Comparison of ENCODE assay signal across 14 cellular contexts in the genomic region with DNA sequence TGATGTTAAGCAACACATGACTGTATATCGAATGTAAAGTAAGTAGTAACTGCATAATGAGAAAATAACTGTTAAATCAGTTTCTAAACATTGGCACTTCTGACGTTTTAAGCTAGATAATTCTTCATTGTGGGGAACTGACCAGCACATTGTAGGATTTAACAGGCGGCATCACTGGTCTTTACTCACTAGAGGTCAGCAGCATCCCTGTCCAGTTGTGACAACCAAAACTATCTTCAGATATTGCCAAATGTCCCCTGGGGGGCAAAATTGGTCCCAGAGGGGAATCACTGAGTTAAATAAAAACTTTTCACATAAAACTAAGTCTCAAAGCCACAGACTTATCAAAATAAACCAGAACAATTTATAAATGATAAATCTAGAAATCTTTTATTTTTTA.
DNase-seq lines count a peak whose midpoint lies in the region; ATAC-seq and TF ChIP-seq lines count a peak whose summit lies in the region.
"Had no signal": no experiment of that assay in that cellular context is flagged by ENCODE, and none has a peak within 500 bp of the region (broad histone marks: within the 10 kb centered on the region; RNA-seq: fewer than 3 reads in every experiment).

No MANE protein-coding gene starts in this region.

- DNase-seq in AG09309 (ENCODE audit: low read depth) (no peak), IMR-90 (no peak), amniotic epithelial cell (ENCODE audit: low read depth) (peak; percentile 10), iPS-NIHi7 (ENCODE audit: extremely low spot score) (peak; percentile 12), MV-4-11 (lab: John Stamatoyannopoulos, UW) (no peak), posterior vena cava (ENCODE audit: low spot score) (no peak)
- DNase-seq in stimulated activated naive CD8-positive, alpha-beta T cell treated with anti-CD3 and anti-CD28 coated beads, Interleukin-15, Interleukin-2, amounts not matched to agents 100 U/mL and 50 U/mL, for 24 hours = no peak
- DNase-seq: activated CD8-positive, alpha-beta memory T cell treated with anti-CD3 and anti-CD28 coated beads for 24 hours; activated gamma-delta T cell treated with Interleukin-2 at 50 U/mL for 16 hours; DMS79; HCEC 1CT; NCI-H524 treated with DMSO at 0.1 percent for 48 hours; SHP77 treated with DMSO at 0.1 percent for 48 hours had no signal

- H2BK120ac ChIP-seq in IMR-90 (ENCODE audit: low read depth, low read length) = no peak overlapping the region

- H4K20me1 ChIP-seq in IMR-90 (ENCODE audit: insufficient read depth, low read length) = no peaks in the 10 kb centered on the region

- no peak for TF ChIP-seq RAD21 in IMR-90 (IDR thresholded peaks at IDR 0.05; ENCODE audit: low read length)

- H3K4ac ChIP-seq in IMR-90 (ENCODE audit: low read depth, low read length) = no peak overlapping the region

- H4K8ac ChIP-seq in IMR-90 (ENCODE audit: low read depth in 2 of 2, low read length in 2 of 2) = no peak overlapping the region

- no peaks in the 10 kb centered on the region; a peak in 1 of 4 replicates for H3K79me1 ChIP-seq in IMR-90 (ENCODE audit: low read depth in 1 of 2, low read length in 2 of 2)

- POLR2A ChIA-PET in IMR-90 (lab: Charles Lee; ENCODE audit: unreplicated experiment) = no interaction called here

- no peaks in the 10 kb centered on the region for H3K9me1 ChIP-seq in IMR-90 (ENCODE audit: insufficient read depth, low read length)

- H3K4me1 ChIP-seq in IMR-90 (ENCODE audit: control insufficient read depth, insufficient read depth, low read length) = no peaks in the 10 kb centered on the region

- H2AFZ ChIP-seq in IMR-90 (replicated peaks; ENCODE audit: low read length, poor library complexity) = no peak overlapping the region

- no peak overlapping the region for H3K23ac ChIP-seq in IMR-90 (ENCODE audit: low read depth, low read length)

- no peak overlapping the region for H2BK15ac ChIP-seq in IMR-90 (ENCODE audit: low read depth, low read length)

- no peak overlapping the region for H4K5ac ChIP-seq in IMR-90 (ENCODE audit: low read depth, low read length)

- H3K9me3 ChIP-seq in IMR-90 (ENCODE audit: control insufficient read depth, insufficient read depth, low read length) = no peaks in the 10 kb centered on the region

- CTCF ChIA-PET in IMR-90 (lab: Yijun Ruan, JAX) = interaction anchor here (0.6 to 0.9 kb wide), 2 partner anchors 9 to 15 kb away, joined by 3 read pairs; no protein-coding TSS in a partner anchor

- H3K27ac ChIP-seq in IMR-90 (ENCODE audit: insufficient read depth, low read length) = no peak overlapping the region

- no peak for TF ChIP-seq POLR2A in IMR-90 (IDR thresholded peaks at IDR 0.05; ENCODE audit: low read depth, low read length)

- H3K36me3 ChIP-seq in IMR-90 (ENCODE audit: control insufficient read depth, insufficient read depth, low read length) = peaks cover 7% of the 10 kb centered on the region

- WGBS in IMR-90 (ENCODE audit: extremely low coverage in 2 of 2, insufficient read length in 1 of 2), 2 experiments = no CpG with 5 or more reads among the region's 3 CpGs

- H3K4me2 ChIP-seq in IMR-90 (ENCODE audit: low read depth, low read length) = no peak overlapping the region

- BruUV-seq in IMR-90 (replicated peaks; lab: Mats Ljungman, UMichigan) = no TSS peak

- H2AK5ac ChIP-seq in IMR-90 (ENCODE audit: low read depth, low read length) = no peak overlapping the region

- in situ Hi-C loops in IMR-90 (cut with MboI; ENCODE audit: low sequenced_read_pairs) = no loop called here

- H3K56ac ChIP-seq in IMR-90 (ENCODE audit: extremely low read depth, insufficient read depth, low read length) = no peak overlapping the region

- H3K14ac ChIP-seq in IMR-90 (replicated peaks; ENCODE audit: low read depth, low read length) = no peak overlapping the region

- no peak overlapping the region for H2BK20ac ChIP-seq in IMR-90 (ENCODE audit: low read depth, low read length)

- no peak overlapping the region for H2AK9ac ChIP-seq in IMR-90 (replicated peaks; ENCODE audit: low read depth, low read length, poor library complexity)

- dilution Hi-C loops in IMR-90 (cut with HindIII; ENCODE audit: low sequenced_read_pairs, unreplicated experiment) = no loop called here

- H4K91ac ChIP-seq in IMR-90 (ENCODE audit: insufficient read depth, low read depth, low read length) = no peak overlapping the region

- intact Hi-C loops in IMR-90 (cut with micrococcal nuclease) = no loop called here
- intact Hi-C loops in posterior vena cava (cut with DNase I) = loop anchor here in 1 of 2 donors (10.0 kb wide), 1 partner anchor 137 kb away; no protein-coding TSS in a partner anchor

- no peaks in the 10 kb centered on the region for H3K27me3 ChIP-seq in IMR-90 (ENCODE audit: control insufficient read depth, insufficient read depth, low read length)

- H2BK5ac ChIP-seq in IMR-90 (ENCODE audit: low read depth, low read length, poor library complexity, severe bottlenecking) = no peak overlapping the region

- H3K4me3 ChIP-seq in AG09309 (ENCODE audit: control insufficient read depth, low read depth, low read length) = no peak overlapping the region
- H3K4me3 ChIP-seq in IMR-90 (ENCODE audit: insufficient read depth, low read depth, low read length) = no peak overlapping the region

- no peak overlapping the region for H3K18ac ChIP-seq in IMR-90 (ENCODE audit: low read depth, low read length)

- ATAC-seq in IMR-90 (ENCODE audit: low read depth) (peak; percentile 46; the same call in 1 of the 2 replicates), HG03280 (IDR thresholded peaks at IDR 0.05; ENCODE audit: unreplicated experiment) (no peak)
- ATAC-seq in stimulated activated naive CD8-positive, alpha-beta T cell treated with anti-CD3 and anti-CD28 coated beads, Interleukin-15, Interleukin-2, amounts not matched to agents 100 U/mL and 50 U/mL, for 24 hours = no peak

- H3K9ac ChIP-seq in IMR-90 (ENCODE audit: low read depth, low read length) = no peak overlapping the region

- peak; percentile 35 for TF ChIP-seq CTCF in AG09309 (IDR thresholded peaks at IDR 0.05; ENCODE audit: control insufficient read depth, insufficient read depth, low read depth, low read length, missing control alignments)
- TF ChIP-seq CTCF in IMR-90 (conservative IDR thresholded peaks at IDR 0.05; ENCODE audit: low read depth, low read length) = peak; percentile 18; the same call in 1 of the 2 replicates

TF ChIP-seq in IMR-90, 13 proteins besides CTCF, POLR2A, EP300 and RAD21:
- TF ChIP-seq NFE2L2 (IDR thresholded peaks at IDR 0.05; ENCODE audit: low read depth, low read length) (no peak), MAZ (IDR thresholded peaks at IDR 0.05; ENCODE audit: borderline replicate concordance, low read depth, low read length) (no peak), MAFK (IDR thresholded peaks at IDR 0.05; ENCODE audit: low read depth, low read length) (no peak), RCOR1 (IDR thresholded peaks at IDR 0.05; ENCODE audit: insufficient replicate concordance, low read length) (no peak), SMC3 (IDR thresholded peaks at IDR 0.05; ENCODE audit: low read depth, low read length) (no peak)

Comparison
In these comparisons a context has a peak if more than half of its experiments do, and no peak if none do; other contexts are left out.
1. DNase-seq: peak in amniotic epithelial cell (single experiment) and iPS-NIHi7 (single experiment); none in AG09309 (single experiment), IMR-90 (single experiment), stimulated activated naive CD8-positive, alpha-beta T cell treated with anti-CD3 and anti-CD28 coated beads, Interleukin-15, Interleukin-2, amounts not matched to agents 100 U/mL and 50 U/mL, for 24 hours (single experiment), MV-4-11 (single experiment) and posterior vena cava (single experiment).